Comparison of ENCODE assay signal across 11 cellular contexts in genomic region chrX:100565534-100565933, GRCh38. TPM values are rescaled to one million over a fixed set of nuclear protein-coding genes. Genes with fewer than 3 reads are reported as not detected.
DNase-seq lines count a peak whose midpoint lies in the region; ATAC-seq and TF ChIP-seq lines count a peak whose summit lies in the region.
"Not testable (repeated sequence)": the region's sequence is repeated elsewhere in the genome, so short reads cannot be mapped to it uniquely, and the experiment has no call there.
"Had no signal": no experiment of that assay in that cellular context is flagged by ENCODE, and none has a peak within 500 bp of the region (broad histone marks: within the 10 kb centered on the region; RNA-seq: fewer than 3 reads in every experiment).

No MANE protein-coding gene starts in this region.

- H3K36me3 ChIP-seq in GM23338 (ENCODE audit: insufficient read depth); Karpas-422 (ENCODE audit: insufficient read depth, low read length); brain microvascular endothelial cell (replicated peaks): not testable (repeated sequence)

- H3K4me1 Mint-ChIP-seq in GM23338; endothelial cell (ENCODE audit: unreplicated experiment); nephron progenitor cell: not testable (repeated sequence)

- not testable (repeated sequence) for H2AFZ ChIP-seq in GM23338; Karpas-422 (ENCODE audit: low read length)

- not testable (repeated sequence) for H3K4me2 ChIP-seq in GM23338; Karpas-422 (ENCODE audit: low read depth, low read length, poor library complexity, severe bottlenecking)

- not testable (repeated sequence) for H4K20me1 ChIP-seq in GM23338 (replicated peaks; ENCODE audit: insufficient read depth); Karpas-422 (ENCODE audit: insufficient read depth, low read depth, low read length)

- H3K9me2 ChIP-seq in GM23338 (ENCODE audit: insufficient read depth); Karpas-422 (replicated peaks; ENCODE audit: insufficient read depth, low read length): not testable (repeated sequence)

- not testable (repeated sequence) for H3K27ac ChIP-seq in GM23338 (ENCODE audit: low read depth); Karpas-422 (ENCODE audit: low read length); brain microvascular endothelial cell

- TF ChIP-seq CTCF in GM12864 (IDR thresholded peaks at IDR 0.05; ENCODE audit: low read depth, low read length, missing control alignments) (peak; percentile 19), GM23338 (conservative IDR thresholded peaks at IDR 0.05; ENCODE audit: low read depth in 2 of 2) (peak; percentile 51 to 53), brain microvascular endothelial cell (IDR thresholded peaks at IDR 0.05; ENCODE audit: low read depth, low read length, missing control alignments) (peak; percentile 16), endothelial cell (IDR thresholded peaks at IDR 0.05; ENCODE audit: unreplicated experiment) (peak; percentile 34), nephron progenitor cell (IDR thresholded peaks at IDR 0.05) (peak; percentile 10)

- not testable (repeated sequence) for DNase-seq in GM12864 (ENCODE audit: low read depth); brain microvascular endothelial cell; endothelial cell (ENCODE audit: low spot score); nephron progenitor cell
- DNase-seq in GM23338 (ENCODE audit: low spot score) (peak; percentile 1), Karpas-422 (peak; percentile 50), OCI-M1 (lab: John Stamatoyannopoulos, UW) (peak; percentile 1)

- not testable (repeated sequence) for H3K4me3 Mint-ChIP-seq in GM23338; endothelial cell (ENCODE audit: unreplicated experiment); nephron progenitor cell

- not testable (repeated sequence) for H3K27me3 ChIP-seq in GM23338 (ENCODE audit: insufficient read depth); Karpas-422 (ENCODE audit: low read length); brain microvascular endothelial cell (replicated peaks)

- H3K79me2 ChIP-seq in GM23338 (replicated peaks; ENCODE audit: insufficient read depth); Karpas-422 (ENCODE audit: low read length): not testable (repeated sequence)

- H3K9me3 Mint-ChIP-seq in GM23338; endothelial cell (ENCODE audit: unreplicated experiment): not testable (repeated sequence)
- H3K9me3 Mint-ChIP-seq in nephron progenitor cell = peaks cover 34% of the 10 kb centered on the region

- H3K9me3 ChIP-seq in Karpas-422 (ENCODE audit: low read length) = not testable (repeated sequence)

- not testable (repeated sequence) for H3K9ac ChIP-seq in Karpas-422 (ENCODE audit: low read length)

- H3K27ac Mint-ChIP-seq in GM23338; endothelial cell (ENCODE audit: unreplicated experiment); nephron progenitor cell: not testable (repeated sequence)

- not testable (repeated sequence) for H3K36me3 Mint-ChIP-seq in GM23338 (ENCODE audit: low read depth); endothelial cell (ENCODE audit: low read depth, unreplicated experiment); nephron progenitor cell (ENCODE audit: low read depth)

- in situ Hi-C loops in brain microvascular endothelial cell (cut with HindIII; ENCODE audit: low pct_ligation_motif_present, low sequenced_read_pairs) = not testable (repeated sequence)

- H3K27me3 Mint-ChIP-seq in GM23338 (ENCODE audit: insufficient read depth, low read depth, poor library complexity); endothelial cell (ENCODE audit: unreplicated experiment); nephron progenitor cell (ENCODE audit: low read depth, poor library complexity): not testable (repeated sequence)

- not testable (repeated sequence) for H3F3A ChIP-seq in GM23338 (replicated peaks; ENCODE audit: low read depth)

- not testable (repeated sequence) for ATAC-seq in GM23338

- not testable (repeated sequence) for H3K4me1 ChIP-seq in GM23338 (ENCODE audit: insufficient read depth); Karpas-422 (ENCODE audit: low read length)

- not testable (repeated sequence) for H3K4me3 ChIP-seq in GM12864 (ENCODE audit: low read depth, low read length); GM23338; Karpas-422 (ENCODE audit: low read length); brain microvascular endothelial cell (ENCODE audit: low read depth, low read length)

RNA-seq across cellular contexts. Expression of gene TNMD, which starts 19.2 kb away (rescaled TPM):
- 4.4 and 4.6 TPM in 2 replicates for total RNA-seq in GM23338 (2014; rRNA removed; shearing (Covaris generic))
- polyA plus RNA-seq in GM23338 (2016; fragmentation: Nextera tagmentation; extraction: Ambion mirVana) = 4.8 and 4.9 TPM in 2 replicates
- not detected in 2 replicates for total RNA-seq in Karpas-422 (2014; rRNA removed; shearing (Covaris generic); ENCODE audit: low replicate concordance)
- not detected for total RNA-seq in endothelial cell (ENCODE audit: unreplicated experiment)
- total RNA-seq: CD4-positive, CD25-positive, alpha-beta regulatory T cell; SJSA1 had no signal
- polyA plus RNA-seq: AG04450; CD4-positive, CD25-positive, alpha-beta regulatory T cell; IgD-negative memory B cell had no signal
